9 cellular contexts compared by ENCODE assay signal in genomic region chr19:8611890-8612806, GRCh38. TPM values are rescaled to one million over a fixed set of nuclear protein-coding genes. Genes with fewer than 3 reads are reported as not detected.
DNase-seq lines count a peak whose midpoint lies in the region; ATAC-seq and TF ChIP-seq lines count a peak whose summit lies in the region.
"Had no signal": no experiment of that assay in that cellular context is flagged by ENCODE, and none has a peak within 500 bp of the region (broad histone marks: within the 10 kb centered on the region; RNA-seq: fewer than 3 reads in every experiment).

No MANE protein-coding gene starts in this region.

- peaks cover 41% of the 10 kb centered on the region for H3K4me1 Mint-ChIP-seq in HFFc6 (ENCODE audit: low read depth)

- H3K14ac ChIP-seq in mesenchymal stem cell (ENCODE audit: low read length in 2 of 2) = no peak overlapping the region

- no peak overlapping the region for H4K91ac ChIP-seq in mesenchymal stem cell (ENCODE audit: low read length)

- H3K4me3 ChIP-seq in brain microvascular endothelial cell (ENCODE audit: low read depth, low read length) (no peak overlapping the region), mesenchymal stem cell (ENCODE audit: insufficient read depth in 1 of 2, low read depth in 1 of 2, low read length in 2 of 2) (no peak overlapping the region)

- H2BK15ac ChIP-seq in mesenchymal stem cell (ENCODE audit: low read depth, poor library complexity, severe bottlenecking) = peak overlapping the region; percentile 19

- peak overlapping the region; percentile 7 for H2AK5ac ChIP-seq in mesenchymal stem cell (ENCODE audit: low read length, severe bottlenecking)

- H3K18ac ChIP-seq in mesenchymal stem cell (ENCODE audit: low read depth in 1 of 2, low read length in 2 of 2) = no peak overlapping the region

- H3K27me3 Mint-ChIP-seq in HFFc6 (ENCODE audit: insufficient read depth) = peaks cover 2% of the 10 kb centered on the region

- peaks cover 28% of the 10 kb centered on the region for H3K4me1 ChIP-seq in mesenchymal stem cell (ENCODE audit: control insufficient read depth, insufficient read depth, low read depth, low read length)

- DNase-seq in AG08396 (ENCODE audit: low spot score) (peak; percentile 64), HFFc6 (peak; percentile 10), brain microvascular endothelial cell (peak; percentile 96), mesenchymal stem cell (peak; percentile 63), HPDE6-E6E7 (ENCODE audit: extremely low spot score) (no peak)
- DNase-seq in stimulated activated naive CD4-positive, alpha-beta T cell (lab: John Stamatoyannopoulos, UW) = no peak
- no peak for DNase-seq in activated CD4-positive, alpha-beta T cell treated with anti-CD3 and anti-CD28 coated beads for 4 hours
- DNase-seq: activated CD4-positive, alpha-beta T cell treated with anti-CD3 and anti-CD28 coated beads for 1 hour had no signal

- H2BK12ac ChIP-seq in mesenchymal stem cell (ENCODE audit: low read length in 2 of 2) = no peak overlapping the region

- TF ChIP-seq CTCF in HFFc6 (IDR thresholded peaks at IDR 0.05) = no peak
- TF ChIP-seq CTCF in brain microvascular endothelial cell (IDR thresholded peaks at IDR 0.05; ENCODE audit: low read depth, low read length, missing control alignments) = no peak

- no peak overlapping the region for H4K8ac ChIP-seq in mesenchymal stem cell (ENCODE audit: low read length)

- ATAC-seq in HG03039 (IDR thresholded peaks at IDR 0.05; ENCODE audit: unreplicated experiment) = no peak

- H3K4me3 Mint-ChIP-seq in HFFc6 = no peak overlapping the region; the same call in 1 of the 2 replicates

- no peak overlapping the region for H3K4ac ChIP-seq in mesenchymal stem cell (ENCODE audit: low read depth in 1 of 2, low read length in 2 of 2)

- peaks cover 9% of the 10 kb centered on the region for H3K79me1 ChIP-seq in mesenchymal stem cell (replicated peaks; ENCODE audit: low read length, poor library complexity, severe bottlenecking)

- no peak overlapping the region for H3K9ac ChIP-seq in mesenchymal stem cell (ENCODE audit: low read length)

- no peaks in the 10 kb centered on the region for H3K9me3 Mint-ChIP-seq in HFFc6

- H2BK5ac ChIP-seq in mesenchymal stem cell (ENCODE audit: low read depth, low read length, poor library complexity, severe bottlenecking) = no peak overlapping the region

- peaks cover 2% of the 10 kb centered on the region for H3K36me3 ChIP-seq in brain microvascular endothelial cell (replicated peaks)
- peaks cover 0 to 3% of the 10 kb centered on the region in 2 experiments for H3K36me3 ChIP-seq in mesenchymal stem cell (ENCODE audit: control insufficient read depth in 1 of 2, insufficient read depth in 2 of 2, low read depth in 1 of 2, low read length in 2 of 2)

- H3K27ac ChIP-seq in brain microvascular endothelial cell (peak overlapping the region; percentile 80), mesenchymal stem cell (ENCODE audit: low read length, poor library complexity, severe bottlenecking) (peak overlapping the region; percentile 25)

- no peak overlapping the region for H3K27ac Mint-ChIP-seq in HFFc6

- no peaks in the 10 kb centered on the region for H3K9me3 ChIP-seq in mesenchymal stem cell (ENCODE audit: control insufficient read depth, low read length)

- H3K23ac ChIP-seq in mesenchymal stem cell (ENCODE audit: low read length in 2 of 2) = no peak overlapping the region

- H3K4me2 ChIP-seq in mesenchymal stem cell (ENCODE audit: low read length, poor library complexity, severe bottlenecking) = no peak overlapping the region

- no peaks in the 10 kb centered on the region for H3K36me3 Mint-ChIP-seq in HFFc6 (ENCODE audit: low read depth)

- H3K27me3 ChIP-seq in brain microvascular endothelial cell (replicated peaks) (no peaks in the 10 kb centered on the region), mesenchymal stem cell (ENCODE audit: control insufficient read depth in 1 of 2, insufficient read depth in 1 of 2, low read length in 2 of 2) (peaks cover 0 to 4% of the 10 kb centered on the region in 2 experiments)

- no peak overlapping the region for H2AFZ ChIP-seq in mesenchymal stem cell (ENCODE audit: low read depth, low read length)

- in situ Hi-C loops in brain microvascular endothelial cell (cut with HindIII; ENCODE audit: low pct_ligation_motif_present, low sequenced_read_pairs) = no loop called here

- no peak overlapping the region for H2BK120ac ChIP-seq in mesenchymal stem cell (ENCODE audit: low read depth, low read length)

- 57% methylated on average over 12 of the region's 12 CpGs for WGBS in mesenchymal stem cell

RNA-seq across cellular contexts. Expression of gene ADAMTS10, which starts 1.6 kb away (rescaled TPM):
- 1 to 10 TPM in 4 of 6 experiments, under 1 TPM in 2; 0.78 to 2.1 (median 1.5) TPM for total RNA-seq in HFFc6 (2021; fragmentation: NEBNext Ultra II Directional; extraction: Animal tissue kit (Norgen Biotek cat#: 25700))
- polyA plus RNA-seq in mesenchymal stem cell (2013, experiment 1 of 2) = 7.4 TPM
- 7.7 TPM for polyA plus RNA-seq in mesenchymal stem cell (2013, experiment 2 of 2)

RNA-seq across cellular contexts. Expression of gene NFILZ, which starts 18.3 kb away (rescaled TPM):
- not detected for total RNA-seq in HFFc6 (2021; fragmentation: NEBNext Ultra II Directional; extraction: Animal tissue kit (Norgen Biotek cat#: 25700))
- not detected for polyA plus RNA-seq in mesenchymal stem cell (2013, experiment 1 of 2)
- polyA plus RNA-seq in mesenchymal stem cell (2013, experiment 2 of 2) = not detected

RNA-seq across cellular contexts. Expression of gene MYO1F, which starts 34.9 kb away (rescaled TPM):
- total RNA-seq in HFFc6 (2021; fragmentation: NEBNext Ultra II Directional; extraction: Animal tissue kit (Norgen Biotek cat#: 25700)) = under 1 TPM; 0.09 to 0.28 (median 0.19) TPM
- 0.41 TPM for polyA plus RNA-seq in mesenchymal stem cell (2013, experiment 1 of 2)
- polyA plus RNA-seq in mesenchymal stem cell (2013, experiment 2 of 2) = 0.27 TPM

Comparison
In these comparisons a context has a peak if more than half of its experiments do, and no peak if none do; other contexts are left out.
1. DNase-seq: peak in AG08396 (single experiment), HFFc6 (single experiment), brain microvascular endothelial cell (single experiment) and mesenchymal stem cell (single experiment); none in stimulated activated naive CD4-positive, alpha-beta T cell (0 of 6), activated CD4-positive, alpha-beta T cell treated with anti-CD3 and anti-CD28 coated beads for 4 hours (0 of 2) and HPDE6-E6E7 (single experiment).